18 cellular contexts compared by ENCODE assay signal in genomic region chr5:43802651-43803050, GRCh38.
"Had no signal": no experiment of that assay in that cellular context is flagged by ENCODE, and none has a peak within 500 bp of the region (broad histone marks: within the 10 kb centered on the region; RNA-seq: fewer than 3 reads in every experiment).

No MANE protein-coding gene starts in this region.

- H3K4me3 ChIP-seq: left ventricle myocardium inferior, tibial nerve, uterus had no signal

- H3K36me3 Mint-ChIP-seq: activated naive CD8-positive, alpha-beta T cell; memory B cell; naive thymus-derived CD8-positive, alpha-beta T cell had no signal

- H3K36me3 ChIP-seq: left ventricle myocardium inferior, tibial nerve, uterus had no signal

- FAIRE-seq: TTC549 had no signal

- H3K4me3 Mint-ChIP-seq: activated CD4-positive, alpha-beta T cell treated with anti-CD3 and anti-CD28 coated beads, Interleukin-2, amount 10 ng/mL, durations not matched to agents 7 days and 5 days; activated naive CD8-positive, alpha-beta T cell; memory B cell; naive thymus-derived CD8-positive, alpha-beta T cell; WTC11 had no signal

- H3K4me1 ChIP-seq: left ventricle myocardium inferior, tibial nerve, uterus had no signal

- DNase-seq: activated CD4-positive, alpha-beta T cell treated with anti-CD3 and anti-CD28 coated beads, Interleukin-2, amount 10 ng/mL, durations not matched to agents 7 days and 5 days; activated CD8-positive, alpha-beta memory T cell treated with anti-CD3 and anti-CD28 coated beads for 24 hours; activated gamma-delta T cell treated with Interleukin-2 at 50 U/mL for 16 hours; amygdala; hypothalamus; left ventricle myocardium inferior; naive thymus-derived CD8-positive, alpha-beta T cell; retina; stimulated activated CD4-positive, alpha-beta T cell treated with anti-CD3 and anti-CD28 coated beads, Interleukin-15, amount 100 ng/mL, for 24 hours; stimulated activated CD4-positive, alpha-beta T cell treated with anti-CD3 and anti-CD28 coated beads, Interleukin-4, amount 100 ng/mL, for 24 hours; stimulated activated naive CD4-positive, alpha-beta T cell; substantia nigra; uterus had no signal

- H3K27ac Mint-ChIP-seq: activated CD4-positive, alpha-beta T cell treated with anti-CD3 and anti-CD28 coated beads, Interleukin-2, amount 10 ng/mL, durations not matched to agents 7 days and 5 days; activated naive CD8-positive, alpha-beta T cell; memory B cell; naive thymus-derived CD8-positive, alpha-beta T cell; WTC11 had no signal

- H3K4me1 Mint-ChIP-seq: activated CD4-positive, alpha-beta T cell treated with anti-CD3 and anti-CD28 coated beads, Interleukin-2, amount 10 ng/mL, durations not matched to agents 7 days and 5 days; memory B cell; naive thymus-derived CD8-positive, alpha-beta T cell; WTC11 had no signal

- H3K27me3 Mint-ChIP-seq: activated CD4-positive, alpha-beta T cell treated with anti-CD3 and anti-CD28 coated beads, Interleukin-2, amount 10 ng/mL, durations not matched to agents 7 days and 5 days; activated naive CD8-positive, alpha-beta T cell; memory B cell; naive thymus-derived CD8-positive, alpha-beta T cell had no signal

- H3K27ac ChIP-seq: left ventricle myocardium inferior, tibial nerve, uterus had no signal

- H3K27me3 ChIP-seq: tibial nerve, uterus had no signal

- H3K9me3 ChIP-seq: left ventricle myocardium inferior, tibial nerve, uterus had no signal

- ATAC-seq: naive thymus-derived CD8-positive, alpha-beta T cell; WTC11 had no signal
